Comparison of ENCODE assay signal across 8 cellular contexts in the genomic region with DNA sequence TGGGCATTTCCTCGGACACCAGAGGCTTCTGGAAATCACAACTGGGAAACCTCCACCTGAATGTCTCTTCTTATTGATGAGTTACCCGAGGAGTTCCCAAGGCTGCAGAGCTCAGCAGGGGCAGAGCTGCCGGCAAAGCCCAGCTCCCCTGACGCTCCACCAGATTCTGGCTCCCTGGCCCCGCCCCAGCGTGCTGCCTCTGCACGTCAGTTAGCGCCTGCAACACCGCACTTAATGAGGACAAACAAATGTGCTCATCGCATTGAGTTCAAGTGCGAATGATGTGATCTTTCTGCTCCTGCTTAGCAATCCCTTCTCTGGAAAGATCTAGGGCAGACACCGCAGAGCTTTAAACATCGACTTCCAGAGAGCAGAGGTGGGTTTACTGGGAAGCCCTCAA. TPM values are rescaled to one million over a fixed set of nuclear protein-coding genes. Genes with fewer than 3 reads are reported as not detected.
DNase-seq lines count a peak whose midpoint lies in the region; ATAC-seq and TF ChIP-seq lines count a peak whose summit lies in the region.

No MANE protein-coding gene starts in this region.

- H3K36me3 Mint-ChIP-seq in immature natural killer cell = no peaks in the 10 kb centered on the region

- H3K9me3 ChIP-seq in A673 (ENCODE audit: low read depth, low read length, poor library complexity, severe bottlenecking) (no peaks in the 10 kb centered on the region), MG63 (no peaks in the 10 kb centered on the region), gastroesophageal sphincter (no peaks in the 10 kb centered on the region)

- H3K27me3 ChIP-seq in A673 (replicated peaks; ENCODE audit: insufficient read depth, low read depth, low read length, poor library complexity) (no peaks in the 10 kb centered on the region), MG63 (no peaks in the 10 kb centered on the region), gastroesophageal sphincter (no peaks in the 10 kb centered on the region)

- TF ChIP-seq CTCF in A673 (conservative IDR thresholded peaks at IDR 0.05; ENCODE audit: low read depth, low read length) (no peak), gastroesophageal sphincter (IDR thresholded peaks at IDR 0.05) (no peak)

- H3K4me3 Mint-ChIP-seq in immature natural killer cell = peak overlapping the region in 2 of 5 donors; percentile 2 to 3

- H3K27me3 Mint-ChIP-seq in immature natural killer cell (ENCODE audit: low read depth in 3 of 3) = peaks cover 1 to 7% (median 5%) of the 10 kb centered on the region in 3 donors

- WGBS in gastroesophageal sphincter (ENCODE audit: low coverage in 1 of 2), 2 donors = 0 to 20% methylated on average over 1 to 6 of the region's 13 CpGs

- H3K4me3 ChIP-seq in A673 (ENCODE audit: low read depth, low read length, poor library complexity, severe bottlenecking) (peak overlapping the region; percentile 25), MG63 (peak overlapping the region; percentile 4; the same call in 1 of the 2 replicates), gastroesophageal sphincter (peak overlapping the region in 1 of 2 donors; percentile 15)

- POLR2A ChIA-PET in A673 (lab: Charles Lee; ENCODE audit: low non-redundant PET) = no interaction called here

- no peak for TF ChIP-seq EP300 in gastroesophageal sphincter (IDR thresholded peaks at IDR 0.05)

- no peaks in the 10 kb centered on the region for H3K4me1 Mint-ChIP-seq in immature natural killer cell

- H3K4me1 ChIP-seq in A673 (ENCODE audit: insufficient read depth, low read length, poor library complexity, severe bottlenecking) (peaks cover 44% of the 10 kb centered on the region), gastroesophageal sphincter (peaks cover 0 to 28% (median 14%) of the 10 kb centered on the region in 3 donors)

- no peak for TF ChIP-seq POLR2A in gastroesophageal sphincter (IDR thresholded peaks at IDR 0.05)

- H3K27ac ChIP-seq in A673 (ENCODE audit: low read depth, low read length, poor library complexity, severe bottlenecking) (no peak overlapping the region), gastroesophageal sphincter (peak overlapping the region in 3 of 4 donors; percentile 64 to 75 (median 69))

- DNase-seq in A673 (ENCODE audit: low spot score) (peak; percentile 69), MG63 (peak; percentile 44), posterior cingulate gyrus (peak in 6 of 10 donors; percentile 15 to 89 (median 54)), CD1c-positive myeloid dendritic cell (ENCODE audit: extremely low spot score) (no peak), immature natural killer cell (no peak), cerebellar cortex (ENCODE audit: low spot score) (no peak)
- DNase-seq in activated T-cell treated with anti-CD3 and anti-CD28 coated beads, Interleukin-2, amount 50 U/mL, for 1 hour = peak; percentile 35

- no TSS peak for BruUV-seq in A673 (replicated peaks; lab: Mats Ljungman, UMichigan)

- CTCF ChIA-PET in A673 (lab: Charles Lee) = no interaction called here

- H3K27ac Mint-ChIP-seq in immature natural killer cell = no peak overlapping the region

- peak; percentile 76 for ATAC-seq in gastroesophageal sphincter

- intact Hi-C loops in A673 (cut with micrococcal nuclease; ENCODE audit: unreplicated experiment) (no loop called here), posterior cingulate gyrus (cut with DNase I) (no loop called here)

- H3K9me3 Mint-ChIP-seq in immature natural killer cell = no peaks in the 10 kb centered on the region

- no peaks in the 10 kb centered on the region for H3K36me3 ChIP-seq in A673 (ENCODE audit: insufficient read depth, low read length, poor library complexity, severe bottlenecking)
- no peaks in the 10 kb centered on the region for H3K36me3 ChIP-seq in MG63
- H3K36me3 ChIP-seq in gastroesophageal sphincter = no peaks in the 10 kb centered on the region

RNA-seq across cellular contexts. Expression of gene FBXW7, which starts 55.5 kb away (rescaled TPM):
- total RNA-seq in A673 (2021) (30.7 and 33.5 TPM in 2 replicates), gastroesophageal sphincter (100 to 1,000 TPM in 1 of 4 donors, 10 to 100 TPM in 3; 55.1 to 120 (median 85.5) TPM)
- total RNA-seq in MG63 (2014; rRNA removed; shearing (Covaris generic); ENCODE audit: low replicate concordance) = 17.8 and 34.4 TPM in 2 replicates
- 10 to 100 TPM; 22.3 to 70.1 (median 59.4) TPM for polyA plus RNA-seq in immature natural killer cell

Comparison
In these comparisons a context has a peak if more than half of its experiments do, and no peak if none do; other contexts are left out.
1. DNase-seq: peak in A673 (single experiment), MG63 (single experiment), activated T-cell treated with anti-CD3 and anti-CD28 coated beads, Interleukin-2, amount 50 U/mL, for 1 hour (single experiment) and posterior cingulate gyrus (6 of 10); none in CD1c-positive myeloid dendritic cell (single experiment), immature natural killer cell (0 of 3) and cerebellar cortex (single experiment).